21 cellular contexts compared by ENCODE assay signal in genomic region chr7:90425376-90425775, GRCh38. TPM values are rescaled to one million over a fixed set of nuclear protein-coding genes. Genes with fewer than 3 reads are reported as not detected.
DNase-seq lines count a peak whose midpoint lies in the region; ATAC-seq and TF ChIP-seq lines count a peak whose summit lies in the region.
"Had no signal": no experiment of that assay in that cellular context is flagged by ENCODE, and none has a peak within 500 bp of the region (broad histone marks: within the 10 kb centered on the region; RNA-seq: fewer than 3 reads in every experiment).

No MANE protein-coding gene starts in this region.

- dilution Hi-C loops in IMR-90 (cut with HindIII; ENCODE audit: low sequenced_read_pairs, unreplicated experiment): no loop called here

- H3K4me3 ChIP-seq in IMR-90 (ENCODE audit: insufficient read depth, low read depth, low read length): no peak overlapping the region
- H3K4me3 ChIP-seq: ovary, right lobe of liver had no signal

- H2AK5ac ChIP-seq in IMR-90 (ENCODE audit: low read depth, low read length): no peak overlapping the region

- H3K9me1 ChIP-seq in IMR-90 (ENCODE audit: insufficient read depth, low read length): no peaks in the 10 kb centered on the region

- H4K20me1 ChIP-seq in IMR-90 (ENCODE audit: insufficient read depth, low read length): no peaks in the 10 kb centered on the region

- no peak overlapping the region for H2BK5ac ChIP-seq in IMR-90 (ENCODE audit: low read depth, low read length, poor library complexity, severe bottlenecking)

- no peak overlapping the region for H4K91ac ChIP-seq in IMR-90 (ENCODE audit: insufficient read depth, low read depth, low read length)

- no peak overlapping the region for H3K18ac ChIP-seq in IMR-90 (ENCODE audit: low read depth, low read length)

- ATAC-seq in activated CD8-positive, alpha-beta memory T cell treated with anti-CD3 and anti-CD28 coated beads, Interleukin-2, amount 10 ng/mL, durations not matched to agents 7 days and 5 days: peak; percentile 58
- ATAC-seq in IMR-90 (ENCODE audit: low read depth): no peak
- ATAC-seq in activated naive CD8-positive, alpha-beta T cell treated with anti-CD3 and anti-CD28 coated beads, Interleukin-2, amount 50 U/mL, for 24 hours: peak; percentile 77
- ATAC-seq in stimulated activated effector memory CD8-positive, alpha-beta T cell treated with anti-CD3 and anti-CD28 coated beads, Interleukin-12 subunit alpha, Interleukin-12 subunit beta, amount 100 ng/mL, for 72 hours: peak; percentile 46
- no peak for ATAC-seq in GM18870 (IDR thresholded peaks at IDR 0.05; ENCODE audit: unreplicated experiment)

- H4K8ac ChIP-seq in IMR-90 (ENCODE audit: low read depth in 2 of 2, low read length in 2 of 2): no peak overlapping the region

- no peak for DNase-seq in activated CD8-positive, alpha-beta memory T cell treated with anti-CD3 and anti-CD28 coated beads, Interleukin-2, amount 10 ng/mL, durations not matched to agents 7 days and 5 days
- no peak for DNase-seq in activated CD8-positive, alpha-beta memory T cell treated with anti-CD3 and anti-CD28 coated beads for 24 hours
- DNase-seq in IMR-90 (peak; percentile 21), islet precursor cell (no peak)
- DNase-seq in activated naive CD8-positive, alpha-beta T cell treated with anti-CD3 and anti-CD28 coated beads, Interleukin-2, amount 50 U/mL, for 24 hours: no peak
- DNase-seq in stimulated activated effector memory CD8-positive, alpha-beta T cell treated with anti-CD3 and anti-CD28 coated beads, Interleukin-12 subunit alpha, Interleukin-12 subunit beta, amount 100 ng/mL, for 72 hours (ENCODE audit: low spot score in 2 of 2): no peak
- DNase-seq in activated CD4-positive, CD25-positive, alpha-beta regulatory T cell (lab: John Stamatoyannopoulos, UW): no peak
- DNase-seq: brain microvascular endothelial cell; CD8-positive, alpha-beta memory T cell; dermis blood vessel endothelial cell; glutamatergic neuron; NCI-H1105; ovary; right lobe of liver; substantia nigra had no signal

- H3K4me1 Mint-ChIP-seq in activated CD8-positive, alpha-beta memory T cell treated with anti-CD3 and anti-CD28 coated beads, Interleukin-2, amount 10 ng/mL, durations not matched to agents 7 days and 5 days: peaks cover 18% of the 10 kb centered on the region
- H3K4me1 Mint-ChIP-seq in activated naive CD8-positive, alpha-beta T cell treated with anti-CD3 and anti-CD28 coated beads, Interleukin-2, amount 50 U/mL, for 24 hours: peaks cover 19% of the 10 kb centered on the region
- H3K4me1 Mint-ChIP-seq in stimulated activated effector memory CD8-positive, alpha-beta T cell treated with anti-CD3 and anti-CD28 coated beads, Interleukin-12 subunit alpha, Interleukin-12 subunit beta, amount 100 ng/mL, for 72 hours: peaks cover 15% of the 10 kb centered on the region

- no peaks in the 10 kb centered on the region for H3K9me3 Mint-ChIP-seq in activated CD8-positive, alpha-beta memory T cell treated with anti-CD3 and anti-CD28 coated beads, Interleukin-2, amount 10 ng/mL, durations not matched to agents 7 days and 5 days (ENCODE audit: low read depth)
- H3K9me3 Mint-ChIP-seq in activated naive CD8-positive, alpha-beta T cell treated with anti-CD3 and anti-CD28 coated beads, Interleukin-2, amount 50 U/mL, for 24 hours: no peaks in the 10 kb centered on the region
- no peaks in the 10 kb centered on the region for H3K9me3 Mint-ChIP-seq in stimulated activated effector memory CD8-positive, alpha-beta T cell treated with anti-CD3 and anti-CD28 coated beads, Interleukin-12 subunit alpha, Interleukin-12 subunit beta, amount 100 ng/mL, for 72 hours
- H3K9me3 Mint-ChIP-seq: CD8-positive, alpha-beta memory T cell; IgD-negative memory B cell had no signal

- no peaks in the 10 kb centered on the region for H3K36me3 ChIP-seq in IMR-90 (ENCODE audit: control insufficient read depth, insufficient read depth, low read length)
- H3K36me3 ChIP-seq: brain microvascular endothelial cell, ovary, right lobe of liver had no signal

- intact Hi-C loops in IMR-90 (cut with micrococcal nuclease): no loop called here

- H3K9ac ChIP-seq in IMR-90 (ENCODE audit: low read depth, low read length): no peak overlapping the region

- H2BK15ac ChIP-seq in IMR-90 (ENCODE audit: low read depth, low read length): no peak overlapping the region

- H2BK20ac ChIP-seq in IMR-90 (ENCODE audit: low read depth, low read length): no peak overlapping the region

- H2AFZ ChIP-seq in IMR-90 (replicated peaks; ENCODE audit: low read length, poor library complexity): no peak overlapping the region

- H2BK120ac ChIP-seq in IMR-90 (ENCODE audit: low read depth, low read length): no peak overlapping the region

- H3K27ac Mint-ChIP-seq in activated CD8-positive, alpha-beta memory T cell treated with anti-CD3 and anti-CD28 coated beads, Interleukin-2, amount 10 ng/mL, durations not matched to agents 7 days and 5 days: peak overlapping the region; percentile 13
- peak overlapping the region; percentile 57 for H3K27ac Mint-ChIP-seq in activated naive CD8-positive, alpha-beta T cell treated with anti-CD3 and anti-CD28 coated beads, Interleukin-2, amount 50 U/mL, for 24 hours
- H3K27ac Mint-ChIP-seq in stimulated activated effector memory CD8-positive, alpha-beta T cell treated with anti-CD3 and anti-CD28 coated beads, Interleukin-12 subunit alpha, Interleukin-12 subunit beta, amount 100 ng/mL, for 72 hours: peak overlapping the region; percentile 33
- H3K27ac Mint-ChIP-seq: IgD-negative memory B cell had no signal

- CTCF ChIA-PET in activated CD8-positive, alpha-beta memory T cell treated with anti-CD3 and anti-CD28 coated beads, Interleukin-2, amount 10 ng/mL, durations not matched to agents 7 days and 5 days (lab: Charles Lee): interaction anchor here (5.0 kb wide), 1 partner anchor 271 kb away, joined by 69 read pairs; the partner anchor contains the start of gene STEAP1
- CTCF ChIA-PET in IMR-90 (lab: Yijun Ruan, JAX): no interaction called here

- no peaks in the 10 kb centered on the region for H3K79me1 ChIP-seq in IMR-90 (ENCODE audit: low read depth in 1 of 2, low read length in 2 of 2)

- no peak overlapping the region for H2AK9ac ChIP-seq in IMR-90 (replicated peaks; ENCODE audit: low read depth, low read length, poor library complexity)

- H3K27me3 Mint-ChIP-seq in activated CD8-positive, alpha-beta memory T cell treated with anti-CD3 and anti-CD28 coated beads, Interleukin-2, amount 10 ng/mL, durations not matched to agents 7 days and 5 days: no peaks in the 10 kb centered on the region
- H3K27me3 Mint-ChIP-seq in activated naive CD8-positive, alpha-beta T cell treated with anti-CD3 and anti-CD28 coated beads, Interleukin-2, amount 50 U/mL, for 24 hours: peaks cover 5% of the 10 kb centered on the region
- H3K27me3 Mint-ChIP-seq: IgD-negative memory B cell had no signal

- H3K27ac ChIP-seq in IMR-90 (ENCODE audit: insufficient read depth, low read length): no peak overlapping the region
- H3K27ac ChIP-seq: brain microvascular endothelial cell, ovary, right lobe of liver had no signal

- H3K23ac ChIP-seq in IMR-90 (ENCODE audit: low read depth, low read length): no peak overlapping the region

- H4K5ac ChIP-seq in IMR-90 (ENCODE audit: low read depth, low read length): no peak overlapping the region

- POLR2A ChIA-PET in IMR-90 (lab: Charles Lee; ENCODE audit: unreplicated experiment): no interaction called here

- H3K4me2 ChIP-seq in IMR-90 (ENCODE audit: low read depth, low read length): no peak overlapping the region

- no peak overlapping the region for H3K4me3 Mint-ChIP-seq in activated CD8-positive, alpha-beta memory T cell treated with anti-CD3 and anti-CD28 coated beads, Interleukin-2, amount 10 ng/mL, durations not matched to agents 7 days and 5 days
- H3K4me3 Mint-ChIP-seq in activated naive CD8-positive, alpha-beta T cell treated with anti-CD3 and anti-CD28 coated beads, Interleukin-2, amount 50 U/mL, for 24 hours: no peak overlapping the region
- peak overlapping the region; percentile 21 for H3K4me3 Mint-ChIP-seq in stimulated activated effector memory CD8-positive, alpha-beta T cell treated with anti-CD3 and anti-CD28 coated beads, Interleukin-12 subunit alpha, Interleukin-12 subunit beta, amount 100 ng/mL, for 72 hours
- H3K4me3 Mint-ChIP-seq: CD8-positive, alpha-beta memory T cell; IgD-negative memory B cell had no signal

- TF ChIP-seq POLR2A in IMR-90 (IDR thresholded peaks at IDR 0.05; ENCODE audit: low read depth, low read length): no peak

- BruUV-seq in IMR-90 (replicated peaks; lab: Mats Ljungman, UMichigan): no TSS peak

- H3K27me3 ChIP-seq in IMR-90 (ENCODE audit: control insufficient read depth, insufficient read depth, low read length): no peaks in the 10 kb centered on the region
- H3K27me3 ChIP-seq: brain microvascular endothelial cell, ovary, right lobe of liver had no signal

- WGBS in IMR-90 (ENCODE audit: extremely low coverage in 2 of 2, insufficient read length in 1 of 2), 2 experiments: no CpG with 5 or more reads among the region's 2 CpGs

- H3K56ac ChIP-seq in IMR-90 (ENCODE audit: extremely low read depth, insufficient read depth, low read length): no peak overlapping the region

- no peaks in the 10 kb centered on the region for H3K9me3 ChIP-seq in IMR-90 (ENCODE audit: control insufficient read depth, insufficient read depth, low read length)
- H3K9me3 ChIP-seq: ovary, right lobe of liver had no signal

- no peak for TF ChIP-seq RAD21 in IMR-90 (IDR thresholded peaks at IDR 0.05; ENCODE audit: low read length)

- no peak overlapping the region for H3K4ac ChIP-seq in IMR-90 (ENCODE audit: low read depth, low read length)

- H3K14ac ChIP-seq in IMR-90 (replicated peaks; ENCODE audit: low read depth, low read length): no peak overlapping the region

- no peak for TF ChIP-seq CTCF in IMR-90 (conservative IDR thresholded peaks at IDR 0.05; ENCODE audit: low read depth, low read length)

- in situ Hi-C loops in IMR-90 (cut with MboI; ENCODE audit: low sequenced_read_pairs): no loop called here

- H3K4me1 ChIP-seq in IMR-90 (ENCODE audit: control insufficient read depth, insufficient read depth, low read length): no peaks in the 10 kb centered on the region
- H3K4me1 ChIP-seq: right lobe of liver had no signal

- H3K36me3 Mint-ChIP-seq in activated CD8-positive, alpha-beta memory T cell treated with anti-CD3 and anti-CD28 coated beads, Interleukin-2, amount 10 ng/mL, durations not matched to agents 7 days and 5 days: no peaks in the 10 kb centered on the region
- H3K36me3 Mint-ChIP-seq in activated naive CD8-positive, alpha-beta T cell treated with anti-CD3 and anti-CD28 coated beads, Interleukin-2, amount 50 U/mL, for 24 hours (ENCODE audit: low read depth): no peaks in the 10 kb centered on the region
- H3K36me3 Mint-ChIP-seq in stimulated activated effector memory CD8-positive, alpha-beta T cell treated with anti-CD3 and anti-CD28 coated beads, Interleukin-12 subunit alpha, Interleukin-12 subunit beta, amount 100 ng/mL, for 72 hours: no peaks in the 10 kb centered on the region
- H3K36me3 Mint-ChIP-seq: CD8-positive, alpha-beta memory T cell; IgD-negative memory B cell had no signal

RNA-seq across cellular contexts. Expression of gene CLDN12, which starts 22.1 kb away (rescaled TPM):
- total RNA-seq in activated CD8-positive, alpha-beta memory T cell treated with anti-CD3 and anti-CD28 coated beads, Interleukin-2, amount 10 ng/mL, durations not matched to agents 7 days and 5 days: 1 to 10 TPM; 4.8 to 6.1 TPM
- 42.5 and 46.4 TPM in 2 replicates for total RNA-seq in IMR-90 (2012; rRNA removed)
- polyA plus RNA-seq in IMR-90 (2012; rRNA removed): 33.4 and 34.5 TPM in 2 replicates
- polyA plus RNA-seq in IMR-90 (2012; cell fraction: cytosol; rRNA removed): 27.8 and 39.8 TPM in 2 replicates
- 42.6 and 51.6 TPM in 2 replicates for polyA plus RNA-seq in IMR-90 (2012; cell fraction: nucleus; rRNA removed; ENCODE audit: low replicate concordance)

RNA-seq across cellular contexts. Expression of gene PTTG1IP2, which starts 44.1 kb away (rescaled TPM):
- not detected for total RNA-seq in activated CD8-positive, alpha-beta memory T cell treated with anti-CD3 and anti-CD28 coated beads, Interleukin-2, amount 10 ng/mL, durations not matched to agents 7 days and 5 days
- total RNA-seq in IMR-90 (2012; rRNA removed): not detected in 2 replicates
- polyA plus RNA-seq in IMR-90 (2012; rRNA removed): not detected in 2 replicates
- polyA plus RNA-seq in IMR-90 (2012; cell fraction: cytosol; rRNA removed): not detected in 2 replicates
- polyA plus RNA-seq in IMR-90 (2012; cell fraction: nucleus; rRNA removed; ENCODE audit: low replicate concordance): not detected in 2 replicates
- total RNA-seq: activated CD8-positive, alpha-beta memory T cell treated with anti-CD3 and anti-CD28 coated beads for 36 hours; CD8-positive, alpha-beta memory T cell; dermis blood vessel endothelial cell; lower leg skin; myocyte; ovary; right lobe of liver had no signal
- polyA plus RNA-seq: CD8-positive, alpha-beta memory T cell; esophagus; IgD-negative memory B cell; ovary had no signal

Comparison
In these comparisons a context has a peak if more than half of its experiments do, and no peak if none do; other contexts are left out.
1. ATAC-seq: peak in activated CD8-positive, alpha-beta memory T cell treated with anti-CD3 and anti-CD28 coated beads, Interleukin-2, amount 10 ng/mL, durations not matched to agents 7 days and 5 days (single experiment), activated naive CD8-positive, alpha-beta T cell treated with anti-CD3 and anti-CD28 coated beads, Interleukin-2, amount 50 U/mL, for 24 hours (single experiment) and stimulated activated effector memory CD8-positive, alpha-beta T cell treated with anti-CD3 and anti-CD28 coated beads, Interleukin-12 subunit alpha, Interleukin-12 subunit beta, amount 100 ng/mL, for 72 hours (single experiment); none in IMR-90 (single experiment) and GM18870 (single experiment).
2. Peak in every context shown above with its lines, with median percentiles within 50 percentile points of each other: H3K27ac Mint-ChIP-seq.